In the genomic region with DNA sequence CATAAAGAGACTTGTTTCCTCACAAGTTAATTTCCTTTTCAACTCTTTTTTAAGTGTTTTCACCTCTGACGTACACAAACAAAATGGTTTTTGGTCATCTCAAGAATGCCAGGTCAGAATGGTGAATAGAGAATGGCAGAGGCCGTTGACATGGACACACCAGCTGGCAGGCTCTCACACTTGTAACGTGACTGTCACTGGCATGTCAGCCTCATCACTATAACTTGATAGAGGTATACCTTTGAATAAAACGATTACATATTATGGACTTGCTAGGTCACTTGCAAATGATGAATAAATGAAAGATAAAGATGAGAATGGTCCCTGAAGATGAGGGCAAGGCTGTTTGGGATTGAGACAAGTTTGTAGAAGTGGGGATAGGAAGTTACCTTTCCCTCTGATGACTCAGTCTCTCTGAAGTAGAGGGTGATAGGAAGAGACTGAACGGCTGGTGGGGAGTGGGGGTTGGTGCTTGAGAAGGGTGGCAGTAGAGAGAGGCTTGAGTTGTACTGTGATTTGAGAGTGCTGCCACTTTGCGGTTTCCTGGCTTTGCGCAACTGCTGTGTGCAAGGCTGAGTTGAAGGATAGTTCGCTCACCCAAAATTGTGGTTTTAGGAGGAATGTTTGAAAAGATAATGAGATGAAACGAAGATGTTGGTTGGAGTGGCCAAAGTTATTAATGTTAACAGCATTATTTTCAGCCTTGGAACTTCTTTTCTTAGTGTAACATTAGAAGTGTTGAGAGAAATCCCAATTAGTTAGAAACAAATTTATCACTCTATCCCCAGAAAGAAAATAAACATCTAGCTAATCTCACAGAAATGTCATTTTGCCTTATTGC, we compare ENCODE assay signal across 1 cellular context.
TF ChIP-seq lines count a peak whose summit lies in the region.

No MANE protein-coding gene starts in this region.

TF ChIP-seq in HEK293, 187 proteins besides CTCF, POLR2A, EP300 and RAD21 (continued from another document and continues in another):
- TF ChIP-seq, protein P1, sequence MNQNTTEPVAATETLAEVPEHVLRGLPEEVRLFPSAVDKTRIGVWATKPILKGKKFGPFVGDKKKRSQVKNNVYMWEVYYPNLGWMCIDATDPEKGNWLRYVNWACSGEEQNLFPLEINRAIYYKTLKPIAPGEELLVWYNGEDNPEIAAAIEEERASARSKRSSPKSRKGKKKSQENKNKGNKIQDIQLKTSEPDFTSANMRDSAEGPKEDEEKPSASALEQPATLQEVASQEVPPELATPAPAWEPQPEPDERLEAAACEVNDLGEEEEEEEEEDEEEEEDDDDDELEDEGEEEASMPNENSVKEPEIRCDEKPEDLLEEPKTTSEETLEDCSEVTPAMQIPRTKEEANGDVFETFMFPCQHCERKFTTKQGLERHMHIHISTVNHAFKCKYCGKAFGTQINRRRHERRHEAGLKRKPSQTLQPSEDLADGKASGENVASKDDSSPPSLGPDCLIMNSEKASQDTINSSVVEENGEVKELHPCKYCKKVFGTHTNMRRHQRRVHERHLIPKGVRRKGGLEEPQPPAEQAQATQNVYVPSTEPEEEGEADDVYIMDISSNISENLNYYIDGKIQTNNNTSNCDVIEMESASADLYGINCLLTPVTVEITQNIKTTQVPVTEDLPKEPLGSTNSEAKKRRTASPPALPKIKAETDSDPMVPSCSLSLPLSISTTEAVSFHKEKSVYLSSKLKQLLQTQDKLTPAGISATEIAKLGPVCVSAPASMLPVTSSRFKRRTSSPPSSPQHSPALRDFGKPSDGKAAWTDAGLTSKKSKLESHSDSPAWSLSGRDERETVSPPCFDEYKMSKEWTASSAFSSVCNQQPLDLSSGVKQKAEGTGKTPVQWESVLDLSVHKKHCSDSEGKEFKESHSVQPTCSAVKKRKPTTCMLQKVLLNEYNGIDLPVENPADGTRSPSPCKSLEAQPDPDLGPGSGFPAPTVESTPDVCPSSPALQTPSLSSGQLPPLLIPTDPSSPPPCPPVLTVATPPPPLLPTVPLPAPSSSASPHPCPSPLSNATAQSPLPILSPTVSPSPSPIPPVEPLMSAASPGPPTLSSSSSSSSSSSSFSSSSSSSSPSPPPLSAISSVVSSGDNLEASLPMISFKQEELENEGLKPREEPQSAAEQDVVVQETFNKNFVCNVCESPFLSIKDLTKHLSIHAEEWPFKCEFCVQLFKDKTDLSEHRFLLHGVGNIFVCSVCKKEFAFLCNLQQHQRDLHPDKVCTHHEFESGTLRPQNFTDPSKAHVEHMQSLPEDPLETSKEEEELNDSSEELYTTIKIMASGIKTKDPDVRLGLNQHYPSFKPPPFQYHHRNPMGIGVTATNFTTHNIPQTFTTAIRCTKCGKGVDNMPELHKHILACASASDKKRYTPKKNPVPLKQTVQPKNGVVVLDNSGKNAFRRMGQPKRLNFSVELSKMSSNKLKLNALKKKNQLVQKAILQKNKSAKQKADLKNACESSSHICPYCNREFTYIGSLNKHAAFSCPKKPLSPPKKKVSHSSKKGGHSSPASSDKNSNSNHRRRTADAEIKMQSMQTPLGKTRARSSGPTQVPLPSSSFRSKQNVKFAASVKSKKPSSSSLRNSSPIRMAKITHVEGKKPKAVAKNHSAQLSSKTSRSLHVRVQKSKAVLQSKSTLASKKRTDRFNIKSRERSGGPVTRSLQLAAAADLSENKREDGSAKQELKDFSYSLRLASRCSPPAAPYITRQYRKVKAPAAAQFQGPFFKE (tag by site-specific recombination; IDR thresholded peaks at IDR 0.05; ENCODE audit: borderline replicate concordance) = no peak
- TF ChIP-seq KLF8 (tag by site-specific recombination; IDR thresholded peaks at IDR 0.05) (peak; percentile 88), GLIS1 (tag by site-specific recombination; IDR thresholded peaks at IDR 0.05) (0 out of 2 replicates have a peak, but pooled peaks have one; percentile 6), ZNF76 (tag by site-specific recombination; IDR thresholded peaks at IDR 0.05; ENCODE audit: borderline replicate concordance, low read depth) (no peak; the same call in 1 of the 2 replicates), ZNF394 (tag by site-specific recombination; IDR thresholded peaks at IDR 0.05; ENCODE audit: borderline replicate concordance) (peak; percentile 77), ZNF660 (tag by site-specific recombination; IDR thresholded peaks at IDR 0.05) (no peak), REPIN1 (tag by site-specific recombination; IDR thresholded peaks at IDR 0.05; ENCODE audit: low read depth) (no peak; the same call in 1 of the 2 replicates), ZNF174 (tag by site-specific recombination; IDR thresholded peaks at IDR 0.05) (no peak), ZNF626 (tag by site-specific recombination; IDR thresholded peaks at IDR 0.05) (no peak), KLF10 (tag by site-specific recombination; IDR thresholded peaks at IDR 0.05) (0 out of 2 replicates have a peak, but pooled peaks have one; percentile 46), RBAK (tag by site-specific recombination; IDR thresholded peaks at IDR 0.05) (no peak), ZNF302 (tag by site-specific recombination; IDR thresholded peaks at IDR 0.05; ENCODE audit: low read depth) (no peak), ZNF596 (tag by site-specific recombination; IDR thresholded peaks at IDR 0.05) (no peak), OSR2 (tag by site-specific recombination; IDR thresholded peaks at IDR 0.05) (peak; percentile 97), ZFP37 (tag by site-specific recombination; IDR thresholded peaks at IDR 0.05) (no peak), HOXA7 (CRISPR knock-in tag; IDR thresholded peaks at IDR 0.05; ENCODE audit: borderline replicate concordance) (no peak), MEIS1 (CRISPR knock-in tag; IDR thresholded peaks at IDR 0.05; ENCODE audit: borderline replicate concordance) (no peak), ZNF155 (tag by site-specific recombination; IDR thresholded peaks at IDR 0.05) (no peak), ZBTB8A (tag by site-specific recombination; IDR thresholded peaks at IDR 0.05) (0 out of 2 replicates have a peak, but pooled peaks have one; percentile 8), ZSCAN23 (tag by site-specific recombination; IDR thresholded peaks at IDR 0.05) (peak; percentile 75; the same call in 1 of the 2 replicates), ZNF610 (tag by site-specific recombination; IDR thresholded peaks at IDR 0.05; ENCODE audit: borderline replicate concordance) (no peak), ZNF416 (tag by site-specific recombination; IDR thresholded peaks at IDR 0.05) (no peak), OVOL3 (tag by site-specific recombination; IDR thresholded peaks at IDR 0.05) (peak; percentile 80), ZNF501 (tag by site-specific recombination; IDR thresholded peaks at IDR 0.05) (no peak), ZNF664 (tag by site-specific recombination; IDR thresholded peaks at IDR 0.05) (no peak), ZNF600 (tag by site-specific recombination; IDR thresholded peaks at IDR 0.05) (peak; percentile 85), GLIS2 (tag by site-specific recombination; IDR thresholded peaks at IDR 0.05) (no peak), ZNF37A (tag by site-specific recombination; IDR thresholded peaks at IDR 0.05) (no peak), ZNF670 (tag by site-specific recombination; IDR thresholded peaks at IDR 0.05; ENCODE audit: low read depth) (no peak), BCL11A (tag by site-specific recombination; IDR thresholded peaks at IDR 0.05; ENCODE audit: low read depth) (peak; percentile 78), ZNF701 (tag by site-specific recombination; IDR thresholded peaks at IDR 0.05) (no peak), ZNF785 (tag by site-specific recombination; IDR thresholded peaks at IDR 0.05) (no peak)
- TF ChIP-seq, protein P2, sequence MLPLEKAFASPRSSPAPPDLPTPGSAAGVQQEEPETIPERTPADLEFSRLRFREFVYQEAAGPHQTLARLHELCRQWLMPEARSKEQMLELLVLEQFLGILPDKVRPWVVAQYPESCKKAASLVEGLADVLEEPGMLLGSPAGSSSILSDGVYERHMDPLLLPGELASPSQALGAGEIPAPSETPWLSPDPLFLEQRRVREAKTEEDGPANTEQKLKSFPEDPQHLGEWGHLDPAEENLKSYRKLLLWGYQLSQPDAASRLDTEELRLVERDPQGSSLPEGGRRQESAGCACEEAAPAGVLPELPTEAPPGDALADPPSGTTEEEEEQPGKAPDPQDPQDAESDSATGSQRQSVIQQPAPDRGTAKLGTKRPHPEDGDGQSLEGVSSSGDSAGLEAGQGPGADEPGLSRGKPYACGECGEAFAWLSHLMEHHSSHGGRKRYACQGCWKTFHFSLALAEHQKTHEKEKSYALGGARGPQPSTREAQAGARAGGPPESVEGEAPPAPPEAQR (tag by site-specific recombination; IDR thresholded peaks at IDR 0.05) = no peak
- TF ChIP-seq, protein P3, sequence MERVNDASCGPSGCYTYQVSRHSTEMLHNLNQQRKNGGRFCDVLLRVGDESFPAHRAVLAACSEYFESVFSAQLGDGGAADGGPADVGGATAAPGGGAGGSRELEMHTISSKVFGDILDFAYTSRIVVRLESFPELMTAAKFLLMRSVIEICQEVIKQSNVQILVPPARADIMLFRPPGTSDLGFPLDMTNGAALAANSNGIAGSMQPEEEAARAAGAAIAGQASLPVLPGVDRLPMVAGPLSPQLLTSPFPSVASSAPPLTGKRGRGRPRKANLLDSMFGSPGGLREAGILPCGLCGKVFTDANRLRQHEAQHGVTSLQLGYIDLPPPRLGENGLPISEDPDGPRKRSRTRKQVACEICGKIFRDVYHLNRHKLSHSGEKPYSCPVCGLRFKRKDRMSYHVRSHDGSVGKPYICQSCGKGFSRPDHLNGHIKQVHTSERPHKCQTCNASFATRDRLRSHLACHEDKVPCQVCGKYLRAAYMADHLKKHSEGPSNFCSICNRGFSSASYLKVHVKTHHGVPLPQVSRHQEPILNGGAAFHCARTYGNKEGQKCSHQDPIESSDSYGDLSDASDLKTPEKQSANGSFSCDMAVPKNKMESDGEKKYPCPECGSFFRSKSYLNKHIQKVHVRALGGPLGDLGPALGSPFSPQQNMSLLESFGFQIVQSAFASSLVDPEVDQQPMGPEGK (tag by site-specific recombination; IDR thresholded peaks at IDR 0.05) = peak; percentile 94
- TF ChIP-seq, protein P4, sequence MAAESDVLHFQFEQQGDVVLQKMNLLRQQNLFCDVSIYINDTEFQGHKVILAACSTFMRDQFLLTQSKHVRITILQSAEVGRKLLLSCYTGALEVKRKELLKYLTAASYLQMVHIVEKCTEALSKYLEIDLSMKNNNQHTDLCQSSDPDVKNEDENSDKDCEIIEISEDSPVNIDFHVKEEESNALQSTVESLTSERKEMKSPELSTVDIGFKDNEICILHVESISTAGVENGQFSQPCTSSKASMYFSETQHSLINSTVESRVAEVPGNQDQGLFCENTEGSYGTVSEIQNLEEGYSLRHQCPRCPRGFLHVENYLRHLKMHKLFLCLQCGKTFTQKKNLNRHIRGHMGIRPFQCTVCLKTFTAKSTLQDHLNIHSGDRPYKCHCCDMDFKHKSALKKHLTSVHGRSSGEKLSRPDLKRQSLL (tag by site-specific recombination; IDR thresholded peaks at IDR 0.05) = no peak
- TF ChIP-seq, protein P5, sequence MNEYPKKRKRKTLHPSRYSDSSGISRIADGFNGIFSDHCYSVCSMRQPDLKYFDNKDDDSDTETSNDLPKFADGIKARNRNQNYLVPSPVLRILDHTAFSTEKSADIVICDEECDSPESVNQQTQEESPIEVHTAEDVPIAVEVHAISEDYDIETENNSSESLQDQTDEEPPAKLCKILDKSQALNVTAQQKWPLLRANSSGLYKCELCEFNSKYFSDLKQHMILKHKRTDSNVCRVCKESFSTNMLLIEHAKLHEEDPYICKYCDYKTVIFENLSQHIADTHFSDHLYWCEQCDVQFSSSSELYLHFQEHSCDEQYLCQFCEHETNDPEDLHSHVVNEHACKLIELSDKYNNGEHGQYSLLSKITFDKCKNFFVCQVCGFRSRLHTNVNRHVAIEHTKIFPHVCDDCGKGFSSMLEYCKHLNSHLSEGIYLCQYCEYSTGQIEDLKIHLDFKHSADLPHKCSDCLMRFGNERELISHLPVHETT (tag by site-specific recombination; IDR thresholded peaks at IDR 0.05) = peak; percentile 84; the same call in 1 of the 2 replicates
- TF ChIP-seq, protein P6, sequence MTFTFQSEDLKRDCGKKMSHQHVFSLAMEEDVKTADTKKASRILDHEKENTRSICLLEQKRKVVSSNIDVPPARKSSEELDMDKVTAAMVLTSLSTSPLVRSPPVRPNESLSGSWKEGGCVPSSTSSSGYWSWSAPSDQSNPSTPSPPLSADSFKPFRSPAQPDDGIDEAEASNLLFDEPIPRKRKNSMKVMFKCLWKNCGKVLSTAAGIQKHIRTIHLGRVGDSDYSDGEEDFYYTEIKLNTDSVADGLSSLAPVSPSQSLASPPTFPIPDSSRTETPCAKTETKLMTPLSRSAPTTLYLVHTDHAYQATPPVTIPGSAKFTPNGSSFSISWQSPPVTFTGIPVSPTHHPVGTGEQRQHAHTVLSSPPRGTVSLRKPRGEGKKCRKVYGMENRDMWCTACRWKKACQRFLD (tag by site-specific recombination; IDR thresholded peaks at IDR 0.05) = no peak
- TF ChIP-seq, protein P7, sequence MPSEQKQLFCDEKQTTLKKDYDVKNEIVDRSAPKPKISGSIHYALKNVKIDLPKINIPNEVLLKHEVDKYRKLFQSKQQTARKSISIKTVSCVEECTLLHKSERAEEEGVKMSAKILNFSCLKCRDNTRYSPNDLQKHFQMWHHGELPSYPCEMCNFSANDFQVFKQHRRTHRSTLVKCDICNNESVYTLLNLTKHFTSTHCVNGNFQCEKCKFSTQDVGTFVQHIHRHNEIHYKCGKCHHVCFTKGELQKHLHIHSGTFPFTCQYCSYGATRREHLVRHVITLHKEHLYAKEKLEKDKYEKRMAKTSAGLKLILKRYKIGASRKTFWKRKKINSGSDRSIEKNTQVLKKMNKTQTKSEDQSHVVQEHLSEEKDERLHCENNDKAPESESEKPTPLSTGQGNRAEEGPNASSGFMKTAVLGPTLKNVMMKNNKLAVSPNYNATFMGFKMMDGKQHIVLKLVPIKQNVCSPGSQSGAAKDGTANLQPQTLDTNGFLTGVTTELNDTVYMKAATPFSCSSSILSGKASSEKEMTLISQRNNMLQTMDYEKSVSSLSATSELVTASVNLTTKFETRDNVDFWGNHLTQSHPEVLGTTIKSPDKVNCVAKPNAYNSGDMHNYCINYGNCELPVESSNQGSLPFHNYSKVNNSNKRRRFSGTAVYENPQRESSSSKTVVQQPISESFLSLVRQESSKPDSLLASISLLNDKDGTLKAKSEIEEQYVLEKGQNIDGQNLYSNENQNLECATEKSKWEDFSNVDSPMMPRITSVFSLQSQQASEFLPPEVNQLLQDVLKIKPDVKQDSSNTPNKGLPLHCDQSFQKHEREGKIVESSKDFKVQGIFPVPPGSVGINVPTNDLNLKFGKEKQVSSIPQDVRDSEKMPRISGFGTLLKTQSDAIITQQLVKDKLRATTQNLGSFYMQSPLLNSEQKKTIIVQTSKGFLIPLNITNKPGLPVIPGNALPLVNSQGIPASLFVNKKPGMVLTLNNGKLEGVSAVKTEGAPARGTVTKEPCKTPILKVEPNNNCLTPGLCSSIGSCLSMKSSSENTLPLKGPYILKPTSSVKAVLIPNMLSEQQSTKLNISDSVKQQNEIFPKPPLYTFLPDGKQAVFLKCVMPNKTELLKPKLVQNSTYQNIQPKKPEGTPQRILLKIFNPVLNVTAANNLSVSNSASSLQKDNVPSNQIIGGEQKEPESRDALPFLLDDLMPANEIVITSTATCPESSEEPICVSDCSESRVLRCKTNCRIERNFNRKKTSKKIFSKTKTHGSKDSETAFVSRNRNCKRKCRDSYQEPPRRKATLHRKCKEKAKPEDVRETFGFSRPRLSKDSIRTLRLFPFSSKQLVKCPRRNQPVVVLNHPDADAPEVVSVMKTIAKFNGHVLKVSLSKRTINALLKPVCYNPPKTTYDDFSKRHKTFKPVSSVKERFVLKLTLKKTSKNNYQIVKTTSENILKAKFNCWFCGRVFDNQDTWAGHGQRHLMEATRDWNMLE (tag by site-specific recombination; conservative IDR thresholded peaks at IDR 0.05; ENCODE audit: low read depth) = no peak
